In the genomic region with DNA sequence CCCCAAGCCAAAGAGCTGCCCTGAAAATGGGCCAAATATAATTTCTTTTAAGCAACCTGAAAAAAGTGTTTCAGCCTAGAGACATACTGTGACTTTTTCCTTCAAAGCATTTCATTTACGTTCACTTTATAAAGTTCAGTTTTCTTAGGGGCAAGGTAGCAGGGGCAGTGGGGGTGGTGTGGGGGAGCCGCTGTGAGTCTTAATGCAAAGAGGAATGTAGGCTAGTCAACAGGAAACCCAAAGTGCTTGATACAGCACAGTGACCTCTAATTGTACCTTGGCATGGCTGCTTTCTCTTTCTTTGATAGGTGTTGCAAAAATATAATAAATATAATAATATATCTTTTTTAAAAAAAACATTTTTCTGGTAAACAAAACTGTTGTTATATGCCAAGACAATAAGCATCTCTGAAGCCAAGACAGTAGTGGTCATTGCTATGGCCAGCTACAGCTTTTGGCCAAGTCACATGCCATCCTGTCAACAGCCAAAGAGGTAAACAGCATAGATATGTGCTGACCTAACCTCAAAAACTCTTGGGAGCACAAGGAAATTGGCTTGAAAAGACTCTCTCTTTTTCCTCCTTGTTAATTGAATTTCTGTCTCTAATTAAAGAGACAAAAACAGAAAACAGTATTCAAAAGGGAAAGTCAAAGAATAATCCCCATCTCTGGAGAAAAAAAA, we compare ENCODE assay signal across 19 cellular contexts. TPM values are rescaled to one million over a fixed set of nuclear protein-coding genes. Genes with fewer than 3 reads are reported as not detected.
DNase-seq lines count a peak whose midpoint lies in the region; ATAC-seq and TF ChIP-seq lines count a peak whose summit lies in the region.
"Had no signal": no experiment of that assay in that cellular context is flagged by ENCODE, and none has a peak within 500 bp of the region (broad histone marks: within the 10 kb centered on the region; RNA-seq: fewer than 3 reads in every experiment).

No MANE protein-coding gene starts in this region.

- peaks cover 12% of the 10 kb centered on the region for H3K9me3 Mint-ChIP-seq in T-helper 1 cell treated with Interleukin-12 subunit alpha and Interleukin-12 subunit beta and Interleukin-4 antibody, amounts not matched to agents 30 μg/mL and 1 μg/mL, for 36 hours
- no peaks in the 10 kb centered on the region for H3K9me3 Mint-ChIP-seq in activated naive CD8-positive, alpha-beta T cell (ENCODE audit: low read depth)
- H3K9me3 Mint-ChIP-seq: dendritic cell treated with granulocyte-macrophage colony-stimulating factor and Interleukin-4, amounts not matched to agents 40 ng/mL and 50 ng/mL, for 4 days had no signal

- DNase-seq in T-helper 1 cell: no peak
- DNase-seq in right lobe of liver: no peak
- no peak for DNase-seq in ecto neural progenitor cell (ENCODE audit: low spot score)
- no peak for DNase-seq in ACHN
- DNase-seq: activated CD4-positive, CD25-positive, alpha-beta regulatory T cell; kidney glomerular epithelial cell; mucosa of descending colon; NCI-H1092; occipital lobe; stimulated activated CD4-positive, alpha-beta T cell treated with anti-CD3 and anti-CD28 coated beads, Interleukin-4, amount 100 ng/mL, for 24 hours; thyroid gland had no signal

- H3K27ac ChIP-seq in right lobe of liver: peak overlapping the region in 1 of 3 donors; percentile 11
- H3K27ac ChIP-seq: hepatocyte had no signal

- 53% methylated on average over 2 of the region's 2 CpGs for WGBS in right lobe of liver (ENCODE audit: insufficient coverage, low coverage, low lambda C conversion rate, missing lambda C conversion rate)

- H3K4me1 ChIP-seq in right lobe of liver: no peaks in the 10 kb centered on the region
- H3K4me1 ChIP-seq: HAP-1 had no signal

- H3K36me3 ChIP-seq in right lobe of liver: no peaks in the 10 kb centered on the region
- H3K36me3 ChIP-seq: HAP-1, thyroid gland had no signal

- no peaks in the 10 kb centered on the region for H3K27me3 ChIP-seq in right lobe of liver
- H3K27me3 ChIP-seq: hepatocyte, thyroid gland had no signal

- peak overlapping the region; percentile 85 for H3K27ac Mint-ChIP-seq in T-helper 1 cell treated with Interleukin-12 subunit alpha and Interleukin-12 subunit beta and Interleukin-4 antibody, amounts not matched to agents 30 μg/mL and 1 μg/mL, for 36 hours
- H3K27ac Mint-ChIP-seq in activated naive CD8-positive, alpha-beta T cell: peak overlapping the region; percentile 58
- H3K27ac Mint-ChIP-seq: dendritic cell treated with granulocyte-macrophage colony-stimulating factor and Interleukin-4, amounts not matched to agents 40 ng/mL and 50 ng/mL, for 4 days had no signal

- H3K4me3 Mint-ChIP-seq in T-helper 1 cell treated with Interleukin-12 subunit alpha and Interleukin-12 subunit beta and Interleukin-4 antibody, amounts not matched to agents 30 μg/mL and 1 μg/mL, for 36 hours: peak overlapping the region; percentile 32
- H3K4me3 Mint-ChIP-seq in activated naive CD8-positive, alpha-beta T cell: peak overlapping the region; percentile 25
- H3K4me3 Mint-ChIP-seq: dendritic cell treated with granulocyte-macrophage colony-stimulating factor and Interleukin-4, amounts not matched to agents 40 ng/mL and 50 ng/mL, for 4 days had no signal

- no peak for TF ChIP-seq EP300 in Ishikawa (IDR thresholded peaks at IDR 0.05; ENCODE audit: borderline replicate concordance)

- no peak for TF ChIP-seq CTCF in right lobe of liver (IDR thresholded peaks at IDR 0.05)

- peak in 3 of 4 donors; percentile 61 to 69 (median 68) for ATAC-seq in right lobe of liver
- no peak for ATAC-seq in HG02884 (IDR thresholded peaks at IDR 0.05; ENCODE audit: unreplicated experiment)
- ATAC-seq: GM12878, mucosa of descending colon had no signal

- H3K36me3 Mint-ChIP-seq in T-helper 1 cell treated with Interleukin-12 subunit alpha and Interleukin-12 subunit beta and Interleukin-4 antibody, amounts not matched to agents 30 μg/mL and 1 μg/mL, for 36 hours (ENCODE audit: low read depth): peaks cover 17% of the 10 kb centered on the region
- no peaks in the 10 kb centered on the region for H3K36me3 Mint-ChIP-seq in activated naive CD8-positive, alpha-beta T cell

- in situ Hi-C loops in ACHN (cut with HindIII; ENCODE audit: low pct_ligation_motif_present, low pct_unique_long_range_greater_than_20kb, low sequenced_read_pairs): no loop called here

- H3K27me3 Mint-ChIP-seq in T-helper 1 cell treated with Interleukin-12 subunit alpha and Interleukin-12 subunit beta and Interleukin-4 antibody, amounts not matched to agents 30 μg/mL and 1 μg/mL, for 36 hours (ENCODE audit: low read depth): no peaks in the 10 kb centered on the region
- H3K27me3 Mint-ChIP-seq in activated naive CD8-positive, alpha-beta T cell: no peaks in the 10 kb centered on the region
- H3K27me3 Mint-ChIP-seq: dendritic cell treated with granulocyte-macrophage colony-stimulating factor and Interleukin-4, amounts not matched to agents 40 ng/mL and 50 ng/mL, for 4 days had no signal

- no peak overlapping the region for H3K4me3 ChIP-seq in right lobe of liver
- H3K4me3 ChIP-seq: GM12878, HAP-1, hepatocyte, mucosa of descending colon, thyroid gland had no signal

- H3K9me3 ChIP-seq in right lobe of liver: no peaks in the 10 kb centered on the region
- H3K9me3 ChIP-seq: HAP-1, mucosa of descending colon, thyroid gland had no signal

- peaks cover 89% of the 10 kb centered on the region for H3K4me1 Mint-ChIP-seq in T-helper 1 cell treated with Interleukin-12 subunit alpha and Interleukin-12 subunit beta and Interleukin-4 antibody, amounts not matched to agents 30 μg/mL and 1 μg/mL, for 36 hours (ENCODE audit: low read depth)
- H3K4me1 Mint-ChIP-seq in activated naive CD8-positive, alpha-beta T cell (ENCODE audit: low read depth): peaks cover 75% of the 10 kb centered on the region

- intact Hi-C loops in right lobe of liver (cut with DNase I): no loop called here

- no peak for TF ChIP-seq RAD21 in Ishikawa (IDR thresholded peaks at IDR 0.05; ENCODE audit: low read depth)

- no peak for TF ChIP-seq POLR2A in right lobe of liver (IDR thresholded peaks at IDR 0.05)

TF ChIP-seq in Ishikawa, 13 proteins besides CTCF, POLR2A, EP300 and RAD21:
- no peak for TF ChIP-seq ZBTB7A (IDR thresholded peaks at IDR 0.05; ENCODE audit: low read depth)
- peak; percentile 28; the same call in 1 of the 2 replicates for TF ChIP-seq USF1 (IDR thresholded peaks at IDR 0.05)
- TF ChIP-seq, protein P1, sequence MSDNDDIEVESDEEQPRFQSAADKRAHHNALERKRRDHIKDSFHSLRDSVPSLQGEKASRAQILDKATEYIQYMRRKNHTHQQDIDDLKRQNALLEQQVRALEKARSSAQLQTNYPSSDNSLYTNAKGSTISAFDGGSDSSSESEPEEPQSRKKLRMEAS (IDR thresholded peaks at IDR 0.05): peak; percentile 54; the same call in 1 of the 2 replicates
- TF ChIP-seq, protein P2, sequence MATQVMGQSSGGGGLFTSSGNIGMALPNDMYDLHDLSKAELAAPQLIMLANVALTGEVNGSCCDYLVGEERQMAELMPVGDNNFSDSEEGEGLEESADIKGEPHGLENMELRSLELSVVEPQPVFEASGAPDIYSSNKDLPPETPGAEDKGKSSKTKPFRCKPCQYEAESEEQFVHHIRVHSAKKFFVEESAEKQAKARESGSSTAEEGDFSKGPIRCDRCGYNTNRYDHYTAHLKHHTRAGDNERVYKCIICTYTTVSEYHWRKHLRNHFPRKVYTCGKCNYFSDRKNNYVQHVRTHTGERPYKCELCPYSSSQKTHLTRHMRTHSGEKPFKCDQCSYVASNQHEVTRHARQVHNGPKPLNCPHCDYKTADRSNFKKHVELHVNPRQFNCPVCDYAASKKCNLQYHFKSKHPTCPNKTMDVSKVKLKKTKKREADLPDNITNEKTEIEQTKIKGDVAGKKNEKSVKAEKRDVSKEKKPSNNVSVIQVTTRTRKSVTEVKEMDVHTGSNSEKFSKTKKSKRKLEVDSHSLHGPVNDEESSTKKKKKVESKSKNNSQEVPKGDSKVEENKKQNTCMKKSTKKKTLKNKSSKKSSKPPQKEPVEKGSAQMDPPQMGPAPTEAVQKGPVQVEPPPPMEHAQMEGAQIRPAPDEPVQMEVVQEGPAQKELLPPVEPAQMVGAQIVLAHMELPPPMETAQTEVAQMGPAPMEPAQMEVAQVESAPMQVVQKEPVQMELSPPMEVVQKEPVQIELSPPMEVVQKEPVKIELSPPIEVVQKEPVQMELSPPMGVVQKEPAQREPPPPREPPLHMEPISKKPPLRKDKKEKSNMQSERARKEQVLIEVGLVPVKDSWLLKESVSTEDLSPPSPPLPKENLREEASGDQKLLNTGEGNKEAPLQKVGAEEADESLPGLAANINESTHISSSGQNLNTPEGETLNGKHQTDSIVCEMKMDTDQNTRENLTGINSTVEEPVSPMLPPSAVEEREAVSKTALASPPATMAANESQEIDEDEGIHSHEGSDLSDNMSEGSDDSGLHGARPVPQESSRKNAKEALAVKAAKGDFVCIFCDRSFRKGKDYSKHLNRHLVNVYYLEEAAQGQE (IDR thresholded peaks at IDR 0.05; ENCODE audit: low read depth): no peak
- TF ChIP-seq CEBPB (IDR thresholded peaks at IDR 0.05): no peak
- 0 out of 2 replicates have a peak, but pooled peaks have one; percentile 7 for TF ChIP-seq TEAD4 (IDR thresholded peaks at IDR 0.05)
- no peak for TF ChIP-seq CREB1 (IDR thresholded peaks at IDR 0.05; ENCODE audit: low read depth)

RNA-seq across cellular contexts. Expression of gene LIF, which starts 58.7 kb away (rescaled TPM):
- total RNA-seq in right lobe of liver: 1 to 10 TPM in 3 of 6 experiments, under 1 TPM in 1, not detected in 2; 0.15 to 2.0 (median 1.6) TPM
- total RNA-seq: occipital lobe had no signal
